ENCODE assay signal across 1 cellular context in genomic region chr11:506950-507726, GRCh38.
TF ChIP-seq lines count a peak whose summit lies in the region.

Gene RNH1 (minus strand): TSS chr11:507242. CDS start chr11:502162, 5,080 bp downstream.

TF ChIP-seq in WTC11, 78 proteins besides CTCF, POLR2A, EP300 and RAD21 (continued from another document):
- peak; percentile 74 for TF ChIP-seq E2F5 (CRISPR knock-in tag; IDR thresholded peaks at IDR 0.05)
- TF ChIP-seq ZNF532 (CRISPR knock-in tag; IDR thresholded peaks at IDR 0.05; ENCODE audit: borderline replicate concordance) = no peak
- no peak for TF ChIP-seq USF2 (CRISPR knock-in tag; IDR thresholded peaks at IDR 0.05)
- no peak for TF ChIP-seq TP53 (CRISPR knock-in tag; IDR thresholded peaks at IDR 0.05)
- no peak for TF ChIP-seq ZNF423 (CRISPR knock-in tag; IDR thresholded peaks at IDR 0.05)
- no peak; the same call in 1 of the 2 replicates for TF ChIP-seq TEAD4 (CRISPR knock-in tag; IDR thresholded peaks at IDR 0.05)
- no peak for TF ChIP-seq ZNF219 (CRISPR knock-in tag; IDR thresholded peaks at IDR 0.05; ENCODE audit: borderline replicate concordance)
- TF ChIP-seq NR3C1 (CRISPR knock-in tag; conservative IDR thresholded peaks at IDR 0.05; ENCODE audit: low read depth) = no peak
- no peak for TF ChIP-seq SOX15 (CRISPR knock-in tag; IDR thresholded peaks at IDR 0.05)
- TF ChIP-seq SP1 (CRISPR knock-in tag; conservative IDR thresholded peaks at IDR 0.05) = peak; percentile 86; the same call in 1 of the 2 replicates
- no peak for TF ChIP-seq ZBTB43 (CRISPR knock-in tag; IDR thresholded peaks at IDR 0.05)
- TF ChIP-seq ATF1 (CRISPR knock-in tag; IDR thresholded peaks at IDR 0.05) = 0 out of 2 replicates have a peak, but pooled peaks have one; percentile 51
- no peak for TF ChIP-seq JUN (CRISPR knock-in tag; IDR thresholded peaks at IDR 0.05)
- TF ChIP-seq ESRRA (CRISPR knock-in tag; IDR thresholded peaks at IDR 0.05; ENCODE audit: borderline replicate concordance) = no peak
- TF ChIP-seq MYBL2 (CRISPR knock-in tag; IDR thresholded peaks at IDR 0.05) = 0 out of 2 replicates have a peak, but pooled peaks have one; percentile 47
- TF ChIP-seq ETV6 (CRISPR knock-in tag; IDR thresholded peaks at IDR 0.05) = 0 out of 2 replicates have a peak, but pooled peaks have one; percentile 56
- no peak; the same call in 1 of the 2 replicates for TF ChIP-seq FOXP1 (CRISPR knock-in tag; IDR thresholded peaks at IDR 0.05; ENCODE audit: borderline replicate concordance)
- no peak for TF ChIP-seq USF1 (CRISPR knock-in tag; IDR thresholded peaks at IDR 0.05)
- no peak for TF ChIP-seq AR (CRISPR knock-in tag; IDR thresholded peaks at IDR 0.05)
TF ChIP-seq in WTC11: peak in this region for 7.
